ENCODE assay signal across 8 cellular contexts in the genomic region with DNA sequence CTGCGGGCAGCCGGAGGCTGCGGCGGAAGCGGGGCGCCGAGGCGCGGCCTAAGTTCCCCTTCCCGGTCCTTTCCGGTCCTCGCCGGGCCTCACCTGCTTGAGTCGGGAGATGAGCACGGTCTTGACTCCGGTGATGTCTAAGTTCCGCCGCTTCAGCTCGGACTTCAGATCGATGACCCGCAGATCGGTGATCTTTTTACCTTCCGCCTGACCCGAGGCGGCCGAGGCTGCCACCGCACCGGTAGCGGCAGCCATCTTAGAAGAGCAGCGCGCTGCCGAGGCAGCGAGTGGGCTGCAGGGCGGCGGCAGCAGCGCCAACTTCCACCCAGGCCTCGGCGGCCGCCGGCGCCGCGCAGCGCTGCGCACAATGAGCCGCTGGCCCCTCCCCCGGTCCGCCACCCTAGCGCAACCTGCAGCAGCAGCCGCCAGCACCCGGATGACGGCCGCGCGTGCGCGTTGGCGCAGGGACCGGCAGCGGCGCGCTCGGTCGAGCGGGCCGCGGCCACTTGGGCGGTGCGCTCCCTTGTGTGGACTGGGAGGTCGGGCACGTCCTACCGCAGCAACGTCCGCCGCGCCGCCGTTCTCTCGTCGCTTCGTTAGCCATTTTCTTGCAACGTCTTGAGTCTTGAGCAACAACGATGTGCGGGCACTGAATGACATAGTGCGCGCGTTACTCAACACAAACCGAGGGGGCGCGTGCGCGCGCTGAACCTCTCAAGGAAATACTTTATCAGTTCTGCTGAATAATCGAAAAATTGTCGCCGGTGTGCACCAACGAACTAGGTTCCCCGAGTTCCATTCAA. TPM values are rescaled to one million over a fixed set of nuclear protein-coding genes. Genes with fewer than 3 reads are reported as not detected.
DNase-seq lines count a peak whose midpoint lies in the region; FAIRE-seq and TF ChIP-seq lines count a peak whose summit lies in the region.

A gene (minus strand): TSS at position 369 of the 803 bp plus-strand sequence. CDS start 114 bp downstream, at position 255.

- in situ Hi-C loops in SK-MEL-5 (cut with HindIII; ENCODE audit: low pct_unique_long_range_greater_than_20kb, low sequenced_read_pairs) = no loop called here

- FAIRE-seq in frontal cortex (lab: Jason Lieb, UNC) = no peak

- peak within 1 kb of the TSS; percentile 97 for H3K27ac ChIP-seq in substantia nigra (ENCODE audit: low read depth, low read length, poor library complexity, severe bottlenecking)

- H3K4me3 ChIP-seq in GM06990 (replicated peaks; ENCODE audit: low read depth, low read length) = peak within 1 kb of the TSS; percentile 92
- H3K4me3 ChIP-seq in HFF-Myc (replicated peaks; ENCODE audit: low read depth, low read length) = peak within 1 kb of the TSS; percentile 64

- peaks cover 3% of the 10 kb centered on the region; the same call in 1 of the 2 replicates for H3K36me3 ChIP-seq in GM06990 (ENCODE audit: control insufficient read depth, insufficient read depth, low read length)

- peak; percentile 99 for DNase-seq in GM06990 (ENCODE audit: extremely low read depth, insufficient read length)
- peak; percentile 69 for DNase-seq in HFF-Myc (ENCODE audit: extremely low read depth, low read depth)
- DNase-seq in NAMALWA (ENCODE audit: low spot score) = peak; percentile 96
- DNase-seq in SK-MEL-5 (ENCODE audit: low read depth, low spot score) = peak; percentile 91
- DNase-seq in activated naive CD4-positive, alpha-beta T cell treated with Interleukin-2 at 50 U/mL for 16 hours = peak; percentile 93
- DNase-seq in frontal cortex (ENCODE audit: low spot score in 2 of 2) = peak; percentile 86 to 90
- DNase-seq in non-pigmented ciliary epithelial cell (ENCODE audit: low read depth) = peak; percentile 63
- DNase-seq in substantia nigra (lab: John Stamatoyannopoulos, UW) = peak; percentile 41 to 95 (median 86)

- no peaks in the 10 kb centered on the region for H3K27me3 ChIP-seq in GM06990 (replicated peaks; ENCODE audit: control insufficient read depth, insufficient read depth, low read length)

- TF ChIP-seq CTCF in GM06990 (IDR thresholded peaks at IDR 0.05; ENCODE audit: insufficient read depth, low read length, poor library complexity, severe bottlenecking) (peak; percentile 11), HFF-Myc (IDR thresholded peaks at IDR 0.05; ENCODE audit: low read depth, low read length, missing control alignments) (no peak)

RNA-seq across cellular contexts. Expression of the gene that starts here (rescaled TPM):
- total RNA-seq in SK-MEL-5 (2014; rRNA removed; shearing (Covaris generic)) = 59.6 and 72.0 TPM in 2 replicates
- 68.4 and 76.5 TPM in 2 replicates for polyA plus RNA-seq in SK-MEL-5 (2015; cell fraction: cytosol; rRNA removed)
- 227 and 246 TPM in 2 replicates for polyA plus RNA-seq in SK-MEL-5 (2015; cell fraction: nucleus; rRNA removed)
- 78.3 TPM for total RNA-seq in frontal cortex

Comparison
In these comparisons a context has a peak if more than half of its experiments do, and no peak if none do; other contexts are left out.
1. Peak in every context shown above with its lines: DNase-seq, H3K4me3 ChIP-seq and H3K27ac ChIP-seq.